Comparison of ENCODE assay signal across 8 cellular contexts in genomic region chr13:114339779-114340534, GRCh38. TPM values are rescaled to one million over a fixed set of nuclear protein-coding genes. Genes with fewer than 3 reads are reported as not detected.
DNase-seq lines count a peak whose midpoint lies in the region; ATAC-seq, FAIRE-seq and TF ChIP-seq lines count a peak whose summit lies in the region.

No MANE protein-coding gene starts in this region.

- POLR2A ChIA-PET in BJ (lab: Charles Lee), result no interaction called here

- H3K27me3 ChIP-seq in BJ (ENCODE audit: control insufficient read depth, insufficient read depth, low read length) (no peaks in the 10 kb centered on the region), skeletal muscle satellite cell (ENCODE audit: control insufficient read depth, insufficient read depth, low read length) (no peaks in the 10 kb centered on the region)

- peak; percentile 75 for TF ChIP-seq CTCF in BJ (IDR thresholded peaks at IDR 0.05; ENCODE audit: insufficient read depth, low read depth, low read length)

- peak overlapping the region; percentile 1 for H3K4me2 ChIP-seq in skeletal muscle satellite cell (ENCODE audit: low read length)

- ATAC-seq in GM21447 (IDR thresholded peaks at IDR 0.05; ENCODE audit: unreplicated experiment), result no peak

- H3K9ac ChIP-seq in skeletal muscle satellite cell (ENCODE audit: low read depth, low read length), result no peak overlapping the region

- FAIRE-seq in GM19239 (lab: Jason Lieb, UNC), result peak; percentile 78

- H3K4me1 ChIP-seq in skeletal muscle satellite cell (ENCODE audit: control insufficient read depth, insufficient read depth, low read length), result no peaks in the 10 kb centered on the region

- CTCF ChIA-PET in BJ (lab: Yijun Ruan, JAX), result interaction anchor here (0.9 to 3.4 kb wide), 7 partner anchors 10 to 113 kb away, joined by 3 to 16 read pairs (median 4); no protein-coding TSS in a partner anchor

- H3K4me3 ChIP-seq in BJ (ENCODE audit: low read depth, low read length) (no peak overlapping the region), skeletal muscle satellite cell (ENCODE audit: low read length) (no peak overlapping the region)

- H3K9me3 ChIP-seq in skeletal muscle satellite cell (replicated peaks; ENCODE audit: low read length), result no peaks in the 10 kb centered on the region

- DNase-seq in BJ (ENCODE audit: low read depth) (no peak), GM19239 (ENCODE audit: insufficient read length, low spot score) (no peak), NCI-H774 (lab: John Stamatoyannopoulos, UW) (peak; percentile 84), germinal center (ENCODE audit: low spot score) (peak; percentile 36), GM19238 (ENCODE audit: insufficient read length, low spot score) (no peak)
- peak; percentile 33 for DNase-seq in activated T-cell treated with anti-CD3 and anti-CD28 coated beads, Interleukin-2, amount 50 U/mL, for 1 hour

- H3K36me3 ChIP-seq in BJ (ENCODE audit: control insufficient read depth, insufficient read depth, low read length) (no peaks in the 10 kb centered on the region), skeletal muscle satellite cell (ENCODE audit: insufficient read depth, low read length) (no peaks in the 10 kb centered on the region)

RNA-seq across cellular contexts. Expression of gene CHAMP1, which starts 25.7 kb away (rescaled TPM):
- 24.8 and 31.2 TPM in 2 replicates for polyA plus RNA-seq in BJ (2011; rRNA removed)
- polyA minus RNA-seq in BJ (2011; rRNA and poly(A)+ RNA removed), result 6.6 and 7.9 TPM in 2 replicates
- total RNA-seq in skeletal muscle satellite cell (2012; rRNA removed), result 14.4 and 19.0 TPM in 2 replicates

RNA-seq across cellular contexts. Expression of gene UPF3A, which starts 58.6 kb away (rescaled TPM):
- polyA plus RNA-seq in BJ (2011; rRNA removed), result 43.9 and 54.9 TPM in 2 replicates
- polyA minus RNA-seq in BJ (2011; rRNA and poly(A)+ RNA removed), result 10.7 and 12.1 TPM in 2 replicates
- 9.4 and 18.5 TPM in 2 replicates for total RNA-seq in skeletal muscle satellite cell (2012; rRNA removed)

Comparison
In these comparisons a context has a peak if more than half of its experiments do, and no peak if none do; other contexts are left out.
1. DNase-seq: peak in NCI-H774 (single experiment), activated T-cell treated with anti-CD3 and anti-CD28 coated beads, Interleukin-2, amount 50 U/mL, for 1 hour (single experiment) and germinal center (single experiment); none in BJ (single experiment), GM19239 (single experiment) and GM19238 (single experiment).